In the genomic region with DNA sequence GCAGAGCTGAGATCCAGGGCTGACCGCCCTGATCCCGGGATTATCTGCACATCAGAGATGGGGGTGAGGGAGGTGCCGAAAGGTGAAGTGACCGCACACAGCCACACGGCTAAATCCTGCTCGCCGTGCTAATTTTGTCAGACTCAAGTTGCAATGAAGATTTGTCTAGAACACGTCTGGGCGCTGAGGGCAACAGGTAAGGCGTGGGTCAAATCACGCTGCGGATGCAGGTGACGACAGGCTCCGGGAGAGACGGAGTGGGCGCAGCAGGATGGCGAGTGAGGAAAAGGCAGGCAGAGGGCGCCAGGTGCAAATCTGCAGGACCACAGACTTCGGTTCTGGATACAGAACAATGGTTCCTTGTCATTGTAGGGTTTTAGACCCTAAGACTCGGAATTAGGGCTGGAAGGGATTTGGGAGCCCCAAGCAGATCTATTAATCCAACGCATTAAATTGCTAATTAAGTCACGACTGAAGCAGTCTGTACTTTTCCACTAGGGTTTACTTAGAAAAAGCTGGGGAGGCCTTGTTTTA, we compare ENCODE assay signal across 7 cellular contexts. TPM values are rescaled to one million over a fixed set of nuclear protein-coding genes. Genes with fewer than 3 reads are reported as not detected.
A peak's percentile ranks its signal among the peaks of the same experiment; 100 is the strongest.
DNase-seq lines count a peak whose midpoint lies in the region; ATAC-seq and TF ChIP-seq lines count a peak whose summit lies in the region.

No MANE protein-coding gene starts in this region.

- intact Hi-C loops in dorsolateral prefrontal cortex (cut with DNase I), result loop anchor here (2.0 to 5.0 kb wide), 4 partner anchors 65 to 163 kb away; a partner anchor contains a TSS

- TF ChIP-seq CTCF in dorsolateral prefrontal cortex (IDR thresholded peaks at IDR 0.05 in 54 of 56, conservative IDR thresholded peaks at IDR 0.05 in 2 of 56; ENCODE audit: low read depth in 1 of 56, partially characterized antibody in 56 of 56) (peak in 54 of 56 donors; percentile 21 to 77 (median 50)), nephron progenitor cell (IDR thresholded peaks at IDR 0.05) (no peak)

- DNase-seq in EH (ENCODE audit: low read depth), result peak; percentile 16
- DNase-seq in LoVo (ENCODE audit: low spot score), result peak; percentile 34
- peak in 6 of 10 donors; percentile 51 to 69 (median 63) for DNase-seq in dorsolateral prefrontal cortex
- DNase-seq in nephron progenitor cell, result peak; percentile 35
- no peak for DNase-seq in central memory CD4-positive, alpha-beta T cell
- DNase-seq in NOMO-1 treated with dmso at 0.1 percent for 144 hours (lab: John Stamatoyannopoulos, UW; ENCODE audit: unreplicated experiment), result no peak

- H3K27ac Mint-ChIP-seq in nephron progenitor cell, result no peak overlapping the region

- peaks cover 48% of the 10 kb centered on the region for H3K4me1 Mint-ChIP-seq in nephron progenitor cell

- H3K27me3 ChIP-seq in dorsolateral prefrontal cortex, result no peaks in the 10 kb centered on the region

- no peaks in the 10 kb centered on the region for H3K36me3 Mint-ChIP-seq in nephron progenitor cell (ENCODE audit: low read depth)

- H3K27ac ChIP-seq in dorsolateral prefrontal cortex, result peak overlapping the region in 8 of 59 donors; percentile 2 to 99 (median 94)

- H3K9me3 Mint-ChIP-seq in nephron progenitor cell, result no peaks in the 10 kb centered on the region

- peak overlapping the region; percentile 90 for H3K4me3 Mint-ChIP-seq in nephron progenitor cell

- peaks cover 30% of the 10 kb centered on the region for H3K27me3 Mint-ChIP-seq in nephron progenitor cell (ENCODE audit: low read depth, poor library complexity)

- H3K4me3 ChIP-seq in dorsolateral prefrontal cortex, result peak overlapping the region in 7 of 59 donors; percentile 12 to 98 (median 77)

- no peak for ATAC-seq in HG02588 (IDR thresholded peaks at IDR 0.05; ENCODE audit: unreplicated experiment)

RNA-seq across cellular contexts. Expression of a gene that starts 1.9 kb away (rescaled TPM):
- 10 to 100 TPM; 44.0 to 85.9 (median 62.0) TPM for total RNA-seq in dorsolateral prefrontal cortex

Comparison
In these comparisons a context has a peak if more than half of its experiments do, and no peak if none do; other contexts are left out.
1. DNase-seq: peak in EH (single experiment), LoVo (single experiment), dorsolateral prefrontal cortex (6 of 10) and nephron progenitor cell (single experiment); none in central memory CD4-positive, alpha-beta T cell (single experiment) and NOMO-1 treated with dmso at 0.1 percent for 144 hours (single experiment).